Comparison of ENCODE assay signal across 8 cellular contexts in genomic region chr15:68278345-68279217, GRCh38. TPM values are rescaled to one million over a fixed set of nuclear protein-coding genes. Genes with fewer than 3 reads are reported as not detected.
A peak's percentile ranks its signal among the peaks of the same experiment; 100 is the strongest.
DNase-seq lines count a peak whose midpoint lies in the region; ATAC-seq and TF ChIP-seq lines count a peak whose summit lies in the region.

No MANE protein-coding gene starts in this region.

- peak overlapping the region; percentile 99 for H3K4me3 Mint-ChIP-seq in activated CD4-positive, alpha-beta memory T cell treated with anti-CD3 and anti-CD28 coated beads, Interleukin-2, amount 10 ng/mL, durations not matched to agents 7 days and 5 days

- H3K4me3 ChIP-seq in BJ (ENCODE audit: low read depth, low read length): peak overlapping the region; percentile 85
- peak overlapping the region; percentile 96 for H3K4me3 ChIP-seq in NB4 (ENCODE audit: low read depth, low read length)
- peak overlapping the region; percentile 99 for H3K4me3 ChIP-seq in fibroblast of the aortic adventitia (ENCODE audit: low read depth, low read length)
- H3K4me3 ChIP-seq in parathyroid adenoma (ENCODE audit: low read depth, low read length): peak overlapping the region; percentile 88

- POLR2A ChIA-PET in BJ (lab: Charles Lee): interaction anchor here (1.0 kb wide), 1 partner anchor 16 kb away, joined by 3 read pairs; no protein-coding TSS in a partner anchor
- POLR2A ChIA-PET in activated CD4-positive, alpha-beta memory T cell treated with anti-CD3 and anti-CD28 coated beads, Interleukin-2, amount 10 ng/mL, durations not matched to agents 7 days and 5 days (lab: Charles Lee): interaction anchor here (0.6 to 7.1 kb wide), 21 partner anchors 9 to 541 kb away, joined by 3 to 95 read pairs (median 9); partner anchors contain the start of genes CLN6 and PIAS1

- peaks cover 48% of the 10 kb centered on the region for H3K4me1 Mint-ChIP-seq in activated CD4-positive, alpha-beta memory T cell treated with anti-CD3 and anti-CD28 coated beads, Interleukin-2, amount 10 ng/mL, durations not matched to agents 7 days and 5 days

- peak; percentile 7 for ATAC-seq in GM19023 (IDR thresholded peaks at IDR 0.05; ENCODE audit: unreplicated experiment)
- ATAC-seq in GM19397 (IDR thresholded peaks at IDR 0.05; ENCODE audit: unreplicated experiment): no peak

- no peaks in the 10 kb centered on the region for H3K9me3 Mint-ChIP-seq in activated CD4-positive, alpha-beta memory T cell treated with anti-CD3 and anti-CD28 coated beads, Interleukin-2, amount 10 ng/mL, durations not matched to agents 7 days and 5 days

- DNase-seq in BJ (ENCODE audit: low read depth): no peak
- peak; percentile 46 for DNase-seq in NB4 (ENCODE audit: low read depth)
- DNase-seq in activated CD4-positive, alpha-beta memory T cell treated with anti-CD3 and anti-CD28 coated beads, Interleukin-2, amount 10 ng/mL, durations not matched to agents 7 days and 5 days: no peak
- DNase-seq in fibroblast of the aortic adventitia (ENCODE audit: low read depth): peak; percentile 47
- no peak for DNase-seq in NOMO-1 treated with DMSO at 0.1 percent for 48 hours (lab: John Stamatoyannopoulos, UW; ENCODE audit: unreplicated experiment)

- peaks cover 26% of the 10 kb centered on the region for H3K36me3 Mint-ChIP-seq in activated CD4-positive, alpha-beta memory T cell treated with anti-CD3 and anti-CD28 coated beads, Interleukin-2, amount 10 ng/mL, durations not matched to agents 7 days and 5 days (ENCODE audit: low read depth)

- H3K9me3 ChIP-seq in parathyroid adenoma (ENCODE audit: control insufficient read depth, low read length): no peaks in the 10 kb centered on the region

- H3K79me2 ChIP-seq in parathyroid adenoma: peaks cover 19% of the 10 kb centered on the region

- peak overlapping the region; percentile 88 for H3K9ac ChIP-seq in parathyroid adenoma

- H3K27ac Mint-ChIP-seq in activated CD4-positive, alpha-beta memory T cell treated with anti-CD3 and anti-CD28 coated beads, Interleukin-2, amount 10 ng/mL, durations not matched to agents 7 days and 5 days: peak overlapping the region; percentile 95

- no peaks in the 10 kb centered on the region for H3K27me3 ChIP-seq in BJ (ENCODE audit: control insufficient read depth, insufficient read depth, low read length)
- H3K27me3 ChIP-seq in parathyroid adenoma (ENCODE audit: control insufficient read depth, insufficient read depth, low read length): no peaks in the 10 kb centered on the region

- H3K4me1 ChIP-seq in parathyroid adenoma: peaks cover 6% of the 10 kb centered on the region

- peak overlapping the region; percentile 100 for H3K27ac ChIP-seq in parathyroid adenoma

- CTCF ChIA-PET in BJ (lab: Yijun Ruan, JAX): interaction anchor here (1.3 to 3.6 kb wide), 3 partner anchors 11 to 275 kb away, joined by 3 to 17 read pairs (median 8); no protein-coding TSS in a partner anchor
- CTCF ChIA-PET in activated CD4-positive, alpha-beta memory T cell treated with anti-CD3 and anti-CD28 coated beads, Interleukin-2, amount 10 ng/mL, durations not matched to agents 7 days and 5 days (lab: Charles Lee): interaction anchor here (0.8 to 1.5 kb wide), 5 partner anchors 12 to 28 kb away, joined by 3 to 8 read pairs (median 4); no protein-coding TSS in a partner anchor

- H3K4me2 ChIP-seq in parathyroid adenoma (ENCODE audit: low read length): peak overlapping the region; percentile 74

- H3K36me3 ChIP-seq in BJ (ENCODE audit: control insufficient read depth, insufficient read depth, low read length) (no peaks in the 10 kb centered on the region), parathyroid adenoma (ENCODE audit: control insufficient read depth, insufficient read depth, low read length) (no peaks in the 10 kb centered on the region)

- H2AFZ ChIP-seq in parathyroid adenoma: peak overlapping the region; percentile 99

- TF ChIP-seq POLR2A in NB4 (IDR thresholded peaks at IDR 0.05; ENCODE audit: extremely low read depth, insufficient read length): no peak

- no peaks in the 10 kb centered on the region for H3K27me3 Mint-ChIP-seq in activated CD4-positive, alpha-beta memory T cell treated with anti-CD3 and anti-CD28 coated beads, Interleukin-2, amount 10 ng/mL, durations not matched to agents 7 days and 5 days

- TF ChIP-seq CTCF in BJ (IDR thresholded peaks at IDR 0.05; ENCODE audit: insufficient read depth, low read depth, low read length): peak; percentile 52
- no peak for TF ChIP-seq CTCF in NB4 (IDR thresholded peaks at IDR 0.05; ENCODE audit: low read depth, low read length)
- peak; percentile 47 for TF ChIP-seq CTCF in fibroblast of the aortic adventitia (IDR thresholded peaks at IDR 0.05; ENCODE audit: insufficient read depth, low read length)
- TF ChIP-seq CTCF in parathyroid adenoma (IDR thresholded peaks at IDR 0.05): no peak

RNA-seq across cellular contexts. Expression of gene FEM1B, which starts 1.0 kb away (rescaled TPM):
- 58.3 and 78.4 TPM in 2 replicates for polyA plus RNA-seq in BJ (2011; rRNA removed)
- 126 and 127 TPM in 2 replicates for polyA minus RNA-seq in BJ (2011; rRNA and poly(A)+ RNA removed)
- total RNA-seq in activated CD4-positive, alpha-beta memory T cell treated with anti-CD3 and anti-CD28 coated beads, Interleukin-2, amount 10 ng/mL, durations not matched to agents 7 days and 5 days: 10 to 100 TPM; 46.9 to 48.8 TPM
- 42.4 and 45.5 TPM in 2 replicates for total RNA-seq in fibroblast of the aortic adventitia (ENCODE audit: low replicate concordance)

RNA-seq across cellular contexts. Expression of gene CLN6, which starts 49.1 kb away (rescaled TPM):
- 22.1 and 25.4 TPM in 2 replicates for polyA plus RNA-seq in BJ (2011; rRNA removed)
- polyA minus RNA-seq in BJ (2011; rRNA and poly(A)+ RNA removed): 25.1 and 27.1 TPM in 2 replicates
- total RNA-seq in activated CD4-positive, alpha-beta memory T cell treated with anti-CD3 and anti-CD28 coated beads, Interleukin-2, amount 10 ng/mL, durations not matched to agents 7 days and 5 days: 10 to 100 TPM; 40.0 to 41.3 TPM
- 8.9 and 25.9 TPM in 2 replicates for total RNA-seq in fibroblast of the aortic adventitia (ENCODE audit: low replicate concordance)

Comparison
In these comparisons a context has a peak if more than half of its experiments do, and no peak if none do; other contexts are left out.
1. DNase-seq: peak in NB4 (single experiment) and fibroblast of the aortic adventitia (single experiment); none in BJ (single experiment), activated CD4-positive, alpha-beta memory T cell treated with anti-CD3 and anti-CD28 coated beads, Interleukin-2, amount 10 ng/mL, durations not matched to agents 7 days and 5 days (single experiment) and NOMO-1 treated with DMSO at 0.1 percent for 48 hours (single experiment).
2. CTCF ChIP-seq: peak in BJ (single experiment) and fibroblast of the aortic adventitia (single experiment); none in NB4 (single experiment) and parathyroid adenoma (single experiment).
3. Peak in every context shown above with its lines, with median percentiles within 50 percentile points of each other: H3K4me3 ChIP-seq.